ENCODE assay signal across 16 cellular contexts in the genomic region with DNA sequence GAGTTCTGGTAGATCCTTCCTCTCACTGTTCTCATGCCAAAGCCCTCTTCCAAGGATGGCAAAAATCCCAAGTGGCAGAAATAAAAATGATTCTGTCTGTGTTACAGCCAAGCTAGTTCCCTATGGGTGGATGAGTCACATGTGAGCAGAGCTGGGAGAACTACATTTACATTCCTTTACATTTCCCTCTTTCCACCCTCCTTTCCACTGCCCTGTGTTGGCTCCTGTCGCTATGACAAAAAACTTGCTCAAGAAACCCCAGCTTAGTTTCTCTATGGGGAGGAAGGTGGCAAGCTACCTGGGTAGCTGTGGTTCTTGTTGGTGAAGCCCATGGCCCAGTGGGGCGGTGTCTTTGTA. TPM values are rescaled to one million over a fixed set of nuclear protein-coding genes. Genes with fewer than 3 reads are reported as not detected.
DNase-seq lines count a peak whose midpoint lies in the region; ATAC-seq, FAIRE-seq and TF ChIP-seq lines count a peak whose summit lies in the region.
"Had no signal": no experiment of that assay in that cellular context is flagged by ENCODE, and none has a peak within 500 bp of the region (broad histone marks: within the 10 kb centered on the region; RNA-seq: fewer than 3 reads in every experiment).

No MANE protein-coding gene starts in this region.

- ATAC-seq in GM19035 (IDR thresholded peaks at IDR 0.05; ENCODE audit: unreplicated experiment): no peak
- ATAC-seq in HG02840 (IDR thresholded peaks at IDR 0.05; ENCODE audit: low FRiP score, unreplicated experiment): no peak

- H3K4me3 ChIP-seq in keratinocyte (ENCODE audit: control insufficient read depth in 2 of 3, extremely low read depth in 1 of 3, insufficient read depth in 2 of 3, low read depth in 1 of 3, low read length in 3 of 3): peak overlapping the region in 2 of 3 experiments; percentile 16 to 51
- H3K4me3 ChIP-seq: colonic mucosa, tibial nerve had no signal

- H4K20me1 ChIP-seq in keratinocyte (ENCODE audit: control insufficient read depth, extremely low read depth, insufficient read depth, low read length): no peaks in the 10 kb centered on the region

- H3K27ac ChIP-seq in C4-2B (peak overlapping the region; percentile 14; the same call in 1 of the 2 replicates), keratinocyte (ENCODE audit: control insufficient read depth, insufficient read depth, low read length) (peak overlapping the region; percentile 82)
- H3K27ac ChIP-seq: colonic mucosa, tibial nerve had no signal

- peak overlapping the region; percentile 46 for H3K9ac ChIP-seq in keratinocyte (ENCODE audit: control insufficient read depth, extremely low read depth, insufficient read depth, low read length)

- peak; percentile 84 for FAIRE-seq in keratinocyte (lab: Jason Lieb, UNC)

- no peaks in the 10 kb centered on the region for H3K9me1 ChIP-seq in keratinocyte (ENCODE audit: control insufficient read depth, extremely low read depth, insufficient read depth, low read length)

- TF ChIP-seq CTCF in C4-2B (conservative IDR thresholded peaks at IDR 0.05) (no peak), keratinocyte (optimal IDR thresholded peaks at IDR 0.05 in 1 of 3, IDR thresholded peaks at IDR 0.05 in 1 of 3, conservative IDR thresholded peaks at IDR 0.05 in 1 of 3; ENCODE audit: extremely low read depth in 1 of 3, insufficient read depth in 2 of 3, low read length in 3 of 3) (no peak)

- H3K9me3 ChIP-seq in keratinocyte (ENCODE audit: control insufficient read depth, low read depth, low read length): no peaks in the 10 kb centered on the region
- H3K9me3 ChIP-seq: colonic mucosa, tibial nerve had no signal

- peaks cover 16% of the 10 kb centered on the region for H3K4me1 ChIP-seq in keratinocyte (ENCODE audit: control insufficient read depth, extremely low read depth, insufficient read depth, low read length)
- H3K4me1 ChIP-seq: colonic mucosa, tibial nerve had no signal

- peak overlapping the region; percentile 72 for H2AFZ ChIP-seq in keratinocyte (ENCODE audit: control insufficient read depth, low read length)

- no peaks in the 10 kb centered on the region for H3K36me3 ChIP-seq in keratinocyte (ENCODE audit: control insufficient read depth in 2 of 2, extremely low read depth in 1 of 2, insufficient read depth in 2 of 2, low read length in 2 of 2)
- H3K36me3 ChIP-seq: colonic mucosa, tibial nerve had no signal

- H3K4me2 ChIP-seq in keratinocyte (ENCODE audit: control insufficient read depth, extremely low read depth, insufficient read depth, low read depth, low read length): peak overlapping the region; percentile 63

- DNase-seq in M059J (ENCODE audit: low read depth) (peak; percentile 58), dedifferentiated amniotic fluid mesenchymal stem cell (ENCODE audit: extremely low spot score) (peak; percentile 69), keratinocyte (ENCODE audit: low read depth, low spot score) (no peak), NCI-H2107 treated with DMSO at 0.1 percent for 48 hours (lab: John Stamatoyannopoulos, UW; ENCODE audit: unreplicated experiment) (no peak), Ammon's horn (ENCODE audit: low spot score) (no peak)
- DNase-seq: activated CD4-positive, alpha-beta T cell treated with anti-CD3 and anti-CD28 coated beads, Interleukin-2, amount 10 ng/mL, durations not matched to agents 24 days and 14 days; activated naive CD4-positive, alpha-beta T cell treated with anti-CD3 and anti-CD28 coated beads for 36 hours; CD4-positive, CD25-positive, alpha-beta regulatory T cell; colonic mucosa; NCI-H1048; NCI-H526 treated with DMSO at 0.1 percent for 48 hours; retina had no signal

- no peaks in the 10 kb centered on the region for H3K27me3 ChIP-seq in keratinocyte (ENCODE audit: control insufficient read depth, extremely low read depth, insufficient read depth, low read length)
- H3K27me3 ChIP-seq: colonic mucosa, tibial nerve had no signal

- dilution Hi-C loops in keratinocyte (cut with MboI; ENCODE audit: extremely low pct_ligation_motif_present, low sequenced_read_pairs): no loop called here

- H3K79me2 ChIP-seq in keratinocyte (ENCODE audit: control insufficient read depth, insufficient read depth, low read length): no peaks in the 10 kb centered on the region

RNA-seq across cellular contexts. Expression of gene DDB2, which starts 10.2 kb away (rescaled TPM):
- total RNA-seq in M059J (2014; rRNA removed; shearing (Covaris generic)): 21.2 and 23.2 TPM in 2 replicates
- 34.9 to 50.5 TPM (median 45.0 TPM) in 3 replicates for polyA plus RNA-seq in keratinocyte
- 19.0 TPM for polyA plus RNA-seq in keratinocyte (2011; ENCODE audit: low read depth)
- polyA plus RNA-seq in keratinocyte (2011; cell fraction: cytosol; rRNA removed): 24.3 and 24.8 TPM in 2 replicates
- 60.4 and 68.2 TPM in 2 replicates for polyA plus RNA-seq in keratinocyte (2011; cell fraction: nucleus; rRNA removed)
- 42.5 and 55.8 TPM in 2 replicates for polyA plus RNA-seq in keratinocyte (2012; ENCODE audit: low replicate concordance)
- polyA minus RNA-seq in keratinocyte: 22.4 to 33.0 TPM (median 23.0 TPM) in 3 replicates
- polyA minus RNA-seq in keratinocyte (2011; cell fraction: cytosol; rRNA and poly(A)+ RNA removed): 26.9 TPM
- polyA minus RNA-seq in keratinocyte (2011; cell fraction: nucleus; rRNA and poly(A)+ RNA removed): 11.2 and 18.9 TPM in 2 replicates

RNA-seq across cellular contexts. Expression of gene PACSIN3, which starts 18.4 kb away (rescaled TPM):
- 13.3 and 15.8 TPM in 2 replicates for total RNA-seq in M059J (2014; rRNA removed; shearing (Covaris generic))
- 28.1 to 32.9 TPM (median 32.6 TPM) in 3 replicates for polyA plus RNA-seq in keratinocyte
- polyA plus RNA-seq in keratinocyte (2011; ENCODE audit: low read depth): 15.0 TPM
- polyA plus RNA-seq in keratinocyte (2011; cell fraction: cytosol; rRNA removed): 15.6 and 31.4 TPM in 2 replicates
- 22.3 and 30.1 TPM in 2 replicates for polyA plus RNA-seq in keratinocyte (2011; cell fraction: nucleus; rRNA removed)
- polyA plus RNA-seq in keratinocyte (2012; ENCODE audit: low replicate concordance): 28.0 and 53.4 TPM in 2 replicates
- 15.2 to 37.6 TPM (median 20.1 TPM) in 3 replicates for polyA minus RNA-seq in keratinocyte
- 55.4 TPM for polyA minus RNA-seq in keratinocyte (2011; cell fraction: cytosol; rRNA and poly(A)+ RNA removed)
- polyA minus RNA-seq in keratinocyte (2011; cell fraction: nucleus; rRNA and poly(A)+ RNA removed): 13.3 and 14.3 TPM in 2 replicates
- total RNA-seq: CD4-positive, CD25-positive, alpha-beta regulatory T cell had no signal

RNA-seq across cellular contexts. Expression of gene ARFGAP2, which starts 27.9 kb away (rescaled TPM):
- 119 and 130 TPM in 2 replicates for total RNA-seq in M059J (2014; rRNA removed; shearing (Covaris generic))
- polyA plus RNA-seq in keratinocyte: 51.0 to 79.9 TPM (median 55.2 TPM) in 3 replicates
- polyA plus RNA-seq in keratinocyte (2011; ENCODE audit: low read depth): 39.7 TPM
- 35.1 and 48.3 TPM in 2 replicates for polyA plus RNA-seq in keratinocyte (2011; cell fraction: cytosol; rRNA removed)
- 118 and 129 TPM in 2 replicates for polyA plus RNA-seq in keratinocyte (2011; cell fraction: nucleus; rRNA removed)
- polyA plus RNA-seq in keratinocyte (2012; ENCODE audit: low replicate concordance): 55.3 and 67.5 TPM in 2 replicates
- polyA minus RNA-seq in keratinocyte: 75.8 to 109 TPM (median 82.7 TPM) in 3 replicates
- 41.2 TPM for polyA minus RNA-seq in keratinocyte (2011; cell fraction: cytosol; rRNA and poly(A)+ RNA removed)
- polyA minus RNA-seq in keratinocyte (2011; cell fraction: nucleus; rRNA and poly(A)+ RNA removed): 55.5 and 67.6 TPM in 2 replicates

RNA-seq across cellular contexts. Expression of gene ACP2, which starts 44.0 kb away (rescaled TPM):
- 74.4 and 98.8 TPM in 2 replicates for total RNA-seq in M059J (2014; rRNA removed; shearing (Covaris generic))
- polyA plus RNA-seq in keratinocyte: 10.9 to 19.8 TPM (median 11.5 TPM) in 3 replicates
- polyA plus RNA-seq in keratinocyte (2011; ENCODE audit: low read depth): 2.9 TPM
- 8.1 and 8.9 TPM in 2 replicates for polyA plus RNA-seq in keratinocyte (2011; cell fraction: cytosol; rRNA removed)
- polyA plus RNA-seq in keratinocyte (2011; cell fraction: nucleus; rRNA removed): 36.2 and 36.6 TPM in 2 replicates
- polyA plus RNA-seq in keratinocyte (2012; ENCODE audit: low replicate concordance): 7.8 and 18.1 TPM in 2 replicates
- 16.9 to 37.7 TPM (median 21.1 TPM) in 3 replicates for polyA minus RNA-seq in keratinocyte
- polyA minus RNA-seq in keratinocyte (2011; cell fraction: cytosol; rRNA and poly(A)+ RNA removed): 17.3 TPM
- 30.0 and 37.2 TPM in 2 replicates for polyA minus RNA-seq in keratinocyte (2011; cell fraction: nucleus; rRNA and poly(A)+ RNA removed)

RNA-seq across cellular contexts. Expression of gene NR1H3, which starts 53.2 kb away (rescaled TPM):
- 7.7 and 13.1 TPM in 2 replicates for total RNA-seq in M059J (2014; rRNA removed; shearing (Covaris generic))
- 7.6 to 10.3 TPM (median 9.1 TPM) in 3 replicates for polyA plus RNA-seq in keratinocyte
- 2.2 TPM for polyA plus RNA-seq in keratinocyte (2011; ENCODE audit: low read depth)
- polyA plus RNA-seq in keratinocyte (2011; cell fraction: cytosol; rRNA removed): 6.0 and 7.4 TPM in 2 replicates
- 8.8 and 9.0 TPM in 2 replicates for polyA plus RNA-seq in keratinocyte (2011; cell fraction: nucleus; rRNA removed)
- 6.9 and 7.3 TPM in 2 replicates for polyA plus RNA-seq in keratinocyte (2012; ENCODE audit: low replicate concordance)
- polyA minus RNA-seq in keratinocyte: 7.3 to 9.1 TPM (median 8.9 TPM) in 3 replicates
- polyA minus RNA-seq in keratinocyte (2011; cell fraction: cytosol; rRNA and poly(A)+ RNA removed): 5.0 TPM
- 2.4 and 5.2 TPM in 2 replicates for polyA minus RNA-seq in keratinocyte (2011; cell fraction: nucleus; rRNA and poly(A)+ RNA removed)

Comparison
In these comparisons a context has a peak if more than half of its experiments do, and no peak if none do; other contexts are left out.
1. DNase-seq: peak in M059J (single experiment) and dedifferentiated amniotic fluid mesenchymal stem cell (single experiment); none in keratinocyte (single experiment), NCI-H2107 treated with DMSO at 0.1 percent for 48 hours (single experiment) and Ammon's horn (single experiment).